Comparison of ENCODE assay signal across 1 cellular context in the genomic region with DNA sequence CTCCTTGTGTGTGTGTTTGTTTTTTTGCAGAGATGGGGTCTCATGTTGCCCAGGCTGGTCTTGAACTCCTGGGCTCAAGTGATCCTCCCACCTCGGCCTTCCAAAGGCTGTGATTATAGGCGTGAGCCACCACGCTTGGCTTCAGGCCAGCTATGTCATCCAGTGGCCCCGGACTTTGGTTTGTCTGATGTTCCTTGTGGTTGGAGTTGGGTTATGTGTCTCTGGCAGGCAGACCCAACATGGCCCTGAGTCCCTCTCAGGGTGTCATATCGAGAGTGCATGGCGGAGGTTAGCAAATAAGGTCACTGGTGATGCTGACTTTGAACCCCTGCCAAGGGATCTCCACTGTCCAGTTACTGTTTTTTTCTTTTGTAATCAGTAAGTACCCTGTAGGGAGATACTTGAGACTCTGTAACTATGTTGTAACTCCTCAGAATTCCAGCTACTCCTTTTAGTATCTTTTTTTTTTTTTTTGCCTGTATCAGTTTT.
TF ChIP-seq lines count a peak whose summit lies in the region.

No MANE protein-coding gene starts in this region.

TF ChIP-seq in liver, 16 proteins besides CTCF, POLR2A, EP300 and RAD21 (continued from another document):
- peak; percentile 28 for TF ChIP-seq ATF3 (IDR thresholded peaks at IDR 0.05)
- TF ChIP-seq EGR1 (IDR thresholded peaks at IDR 0.05; ENCODE audit: low read depth in 2 of 2), result no peak
- peak; percentile 92 to 93 for TF ChIP-seq HNF4A (conservative IDR thresholded peaks at IDR 0.05)
- peak; percentile 88 for TF ChIP-seq NR2F2 (IDR thresholded peaks at IDR 0.05)
- TF ChIP-seq REST (IDR thresholded peaks at IDR 0.05), result peak; percentile 24
- TF ChIP-seq HNF4G (IDR thresholded peaks at IDR 0.05), result peak; percentile 77
- TF ChIP-seq GABPA (IDR thresholded peaks at IDR 0.05 in 1 of 2, conservative IDR thresholded peaks at IDR 0.05 in 1 of 2), result peak in 1 of 2 donors; percentile 50
- TF ChIP-seq ZBTB33 (IDR thresholded peaks at IDR 0.05), result peak; percentile 68
- peak; percentile 88 for TF ChIP-seq SP1 (IDR thresholded peaks at IDR 0.05)
- no peak for TF ChIP-seq TAF1 (conservative IDR thresholded peaks at IDR 0.05)
- peak; percentile 81 for TF ChIP-seq YY1 (IDR thresholded peaks at IDR 0.05)
- peak; percentile 92 to 95 for TF ChIP-seq RXRA (IDR thresholded peaks at IDR 0.05)
- TF ChIP-seq FOXA2 (IDR thresholded peaks at IDR 0.05), result peak; percentile 64
- TF ChIP-seq MAX (IDR thresholded peaks at IDR 0.05), result peak; percentile 55
- TF ChIP-seq JUND (IDR thresholded peaks at IDR 0.05), result peak; percentile 77 to 85
TF ChIP-seq in liver: peak in this region for 13.
